ENCODE assay signal across 8 cellular contexts in the genomic region with DNA sequence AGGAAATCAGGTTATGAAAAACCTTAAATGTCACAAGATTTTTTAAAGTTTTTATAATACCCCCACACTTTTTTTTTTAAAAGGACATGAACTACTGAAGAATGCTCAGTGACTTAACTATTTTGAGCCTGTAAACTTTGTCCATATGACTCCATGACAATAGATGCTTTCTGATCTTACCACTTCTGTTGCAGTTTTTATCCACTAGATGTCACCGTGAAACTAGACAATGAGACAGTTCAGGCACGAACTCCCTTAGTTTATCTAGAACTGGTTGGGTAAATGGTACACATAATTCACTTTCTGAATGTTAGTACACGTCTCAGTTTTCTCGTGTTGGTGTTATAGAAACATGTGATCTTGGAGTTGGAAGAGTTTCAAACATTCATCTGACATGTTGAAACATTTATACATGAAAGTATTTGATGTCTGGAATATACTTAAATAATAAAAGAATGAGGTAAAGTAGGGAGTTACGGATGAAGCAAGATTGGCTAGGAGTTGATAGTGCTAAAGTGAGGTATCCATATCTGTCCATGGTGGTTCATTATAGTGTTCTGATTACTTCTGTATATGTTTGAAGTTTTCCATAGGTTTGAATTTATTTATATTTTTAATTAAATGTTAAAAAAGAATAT. TPM values are rescaled to one million over a fixed set of nuclear protein-coding genes. Genes with fewer than 3 reads are reported as not detected.
DNase-seq lines count a peak whose midpoint lies in the region; ATAC-seq, FAIRE-seq and TF ChIP-seq lines count a peak whose summit lies in the region.

No MANE protein-coding gene starts in this region.

- H3K27me3 ChIP-seq in RWPE2 (ENCODE audit: insufficient read depth, poor library complexity, severe bottlenecking): no peaks in the 10 kb centered on the region

- no peak for TF ChIP-seq POLR2A in H54 (IDR thresholded peaks at IDR 0.05; ENCODE audit: low read depth, low read length)

- H3K4me3 Mint-ChIP-seq in endothelial cell (ENCODE audit: unreplicated experiment): no peak overlapping the region

- H3K36me3 ChIP-seq in RWPE2 (ENCODE audit: low read depth): peaks cover 11% of the 10 kb centered on the region; the same call in 1 of the 2 replicates

- peak; percentile 90 for ATAC-seq in RWPE2 (ENCODE audit: low read depth)

- TF ChIP-seq CTCF in RWPE2 (IDR thresholded peaks at IDR 0.05; ENCODE audit: poor library complexity, severe bottlenecking) (peak; percentile 87), endothelial cell (IDR thresholded peaks at IDR 0.05; ENCODE audit: unreplicated experiment) (peak; percentile 51)

- DNase-seq in stimulated activated CD4-positive, alpha-beta T cell treated with anti-CD3 and anti-CD28 coated beads, Interleukin-2, amount 100 ng/mL, for 4 hours (ENCODE audit: low read depth): peak; percentile 11
- no peak for DNase-seq in stimulated activated CD4-positive, alpha-beta T cell treated with anti-CD3 and anti-CD28 coated beads, Interleukin-4, amount 100 ng/mL, for 1 hour
- DNase-seq in H54 (ENCODE audit: insufficient read length, low spot score): peak; percentile 17
- peak; percentile 65 for DNase-seq in LoVo (ENCODE audit: low spot score)
- no peak for DNase-seq in RWPE2 (ENCODE audit: low spot score)
- DNase-seq in endothelial cell (ENCODE audit: low spot score): peak; percentile 31
- DNase-seq in middle frontal gyrus (ENCODE audit: extremely low spot score, low spot score): peak; percentile 69
- DNase-seq in NK-92 treated with Interleukin-12 subunit alpha and Interleukin-12 subunit beta, amount 100 ng/mL, for 24 hours (lab: John Stamatoyannopoulos, UW): no peak

- H3K36me3 Mint-ChIP-seq in endothelial cell (ENCODE audit: low read depth, unreplicated experiment): no peaks in the 10 kb centered on the region

- FAIRE-seq in H54 (lab: Jason Lieb, UNC): peak; percentile 85

- H3K27me3 Mint-ChIP-seq in endothelial cell (ENCODE audit: unreplicated experiment): no peaks in the 10 kb centered on the region

- H3K4me3 ChIP-seq in RWPE2 (ENCODE audit: severe bottlenecking): no peak overlapping the region

- H3K27ac ChIP-seq in RWPE2 (ENCODE audit: poor library complexity, severe bottlenecking): no peak overlapping the region

- H3K9me3 ChIP-seq in RWPE2 (ENCODE audit: severe bottlenecking): no peaks in the 10 kb centered on the region

- H3K4me1 ChIP-seq in RWPE2 (ENCODE audit: insufficient read depth, poor library complexity, severe bottlenecking): no peaks in the 10 kb centered on the region

- H3K4me1 Mint-ChIP-seq in endothelial cell (ENCODE audit: unreplicated experiment): no peaks in the 10 kb centered on the region

- H3K27ac Mint-ChIP-seq in endothelial cell (ENCODE audit: unreplicated experiment): no peak overlapping the region

- H3K9me3 Mint-ChIP-seq in endothelial cell (ENCODE audit: unreplicated experiment): no peaks in the 10 kb centered on the region

RNA-seq across cellular contexts. Expression of gene CCDC15, which starts 8.1 kb away (rescaled TPM):
- total RNA-seq in endothelial cell (ENCODE audit: unreplicated experiment): 2.4 TPM

RNA-seq across cellular contexts. Expression of gene HEPACAM, which starts 26.2 kb away (rescaled TPM):
- 0.08 TPM for total RNA-seq in endothelial cell (ENCODE audit: unreplicated experiment)

RNA-seq across cellular contexts. Expression of gene HEPN1, which starts 43.0 kb away (rescaled TPM):
- total RNA-seq in endothelial cell (ENCODE audit: unreplicated experiment): not detected

Comparison
In these comparisons a context has a peak if more than half of its experiments do, and no peak if none do; other contexts are left out.
1. DNase-seq: peak in stimulated activated CD4-positive, alpha-beta T cell treated with anti-CD3 and anti-CD28 coated beads, Interleukin-2, amount 100 ng/mL, for 4 hours (single experiment), H54 (single experiment), LoVo (single experiment), endothelial cell (single experiment) and middle frontal gyrus (single experiment); none in stimulated activated CD4-positive, alpha-beta T cell treated with anti-CD3 and anti-CD28 coated beads, Interleukin-4, amount 100 ng/mL, for 1 hour (single experiment), RWPE2 (single experiment) and NK-92 treated with Interleukin-12 subunit alpha and Interleukin-12 subunit beta, amount 100 ng/mL, for 24 hours (single experiment).